Comparison of ENCODE assay signal across 13 cellular contexts in the genomic region with DNA sequence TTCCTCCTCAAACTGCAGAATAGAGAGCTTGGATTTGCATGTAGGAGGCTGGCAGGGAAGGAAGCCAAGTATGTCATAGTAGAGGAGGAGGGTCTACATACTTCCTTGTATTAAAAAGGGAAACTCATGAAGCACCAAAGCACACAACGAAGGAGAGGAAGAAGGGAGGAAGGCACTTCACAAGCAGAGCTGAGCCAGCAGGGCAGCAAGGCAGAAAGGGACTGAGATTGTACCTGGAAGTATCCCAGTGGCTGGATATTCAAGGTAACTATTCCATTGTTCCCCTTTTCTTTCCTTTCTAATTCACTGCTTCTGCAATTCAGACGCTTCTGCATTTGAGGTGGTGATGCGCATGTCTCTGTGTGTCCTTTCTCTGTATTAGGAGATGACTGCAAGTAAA.
"Had no signal": no experiment of that assay in that cellular context is flagged by ENCODE, and none has a peak within 500 bp of the region (broad histone marks: within the 10 kb centered on the region; RNA-seq: fewer than 3 reads in every experiment).

No MANE protein-coding gene starts in this region.

- H3K36me3 ChIP-seq: adrenal gland, heart left ventricle, neutrophil, right atrium auricular region, tibial nerve, vagina had no signal

- H3K4me1 ChIP-seq: adrenal gland, heart left ventricle, right atrium auricular region, tibial nerve, vagina had no signal

- H3K9me3 ChIP-seq: adrenal gland, heart left ventricle, neutrophil, right atrium auricular region, vagina had no signal

- ATAC-seq: heart left ventricle had no signal

- DNase-seq: activated naive CD4-positive, alpha-beta T cell treated with anti-CD3 and anti-CD28 coated beads for 36 hours; adrenal gland; central memory CD4-positive, alpha-beta T cell; effector CD4-positive, alpha-beta T cell; heart left ventricle; kidney glomerular epithelial cell; small intestine had no signal

- H3K4me3 ChIP-seq: adrenal gland, coronary artery, right atrium auricular region, tibial nerve, vagina had no signal

- H3K27me3 ChIP-seq: heart left ventricle, neutrophil, right atrium auricular region, tibial nerve, vagina had no signal

- FAIRE-seq: frontal cortex, small intestine had no signal

- H3K27ac ChIP-seq: adrenal gland, coronary artery, heart left ventricle, neutrophil, right atrium auricular region, tibial nerve, vagina had no signal
